ENCODE assay signal across 9 cellular contexts in genomic region chr17:81867952-81868673, GRCh38. TPM values are rescaled to one million over a fixed set of nuclear protein-coding genes. Genes with fewer than 3 reads are reported as not detected.
DNase-seq lines count a peak whose midpoint lies in the region; ATAC-seq and TF ChIP-seq lines count a peak whose summit lies in the region.
"Had no signal": no experiment of that assay in that cellular context is flagged by ENCODE, and none has a peak within 500 bp of the region (broad histone marks: within the 10 kb centered on the region; RNA-seq: fewer than 3 reads in every experiment).

No MANE protein-coding gene starts in this region.

- intact Hi-C loops in stomach (cut with DNase I; ENCODE audit: low total_unique reads) (no loop called here), posterior vena cava (cut with DNase I) (no loop called here)

- ATAC-seq in GM21390 (IDR thresholded peaks at IDR 0.05; ENCODE audit: unreplicated experiment), result no peak
- ATAC-seq: naive thymus-derived CD4-positive, alpha-beta T cell had no signal

- H3K4me1 ChIP-seq in stomach, result peaks cover 56 to 89% (median 85%) of the 10 kb centered on the region in 4 donors

- 34 to 47% (median 43%) methylated on average over 4 to 31 of the region's 31 CpGs for WGBS in stomach, 5 donors

- H3K4me1 Mint-ChIP-seq in activated CD4-positive, alpha-beta T cell treated with anti-CD3 and anti-CD28 coated beads, Interleukin-2, amount 10 ng/mL, durations not matched to agents 7 days and 5 days, result peaks cover 48% of the 10 kb centered on the region

- peaks cover 22 to 36% (median 35%) of the 10 kb centered on the region in 4 donors for H3K36me3 ChIP-seq in stomach

- POLR2A ChIA-PET in activated CD4-positive, alpha-beta T cell treated with anti-CD3 and anti-CD28 coated beads, Interleukin-2, amount 10 ng/mL, durations not matched to agents 7 days and 5 days (lab: Charles Lee), result no interaction called here

- H3K9me3 ChIP-seq in stomach, result no peaks in the 10 kb centered on the region

- peak overlapping the region; percentile 74 for H3K27ac Mint-ChIP-seq in activated CD4-positive, alpha-beta T cell treated with anti-CD3 and anti-CD28 coated beads, Interleukin-2, amount 10 ng/mL, durations not matched to agents 7 days and 5 days

- H3K36me3 Mint-ChIP-seq in activated CD4-positive, alpha-beta T cell treated with anti-CD3 and anti-CD28 coated beads, Interleukin-2, amount 10 ng/mL, durations not matched to agents 7 days and 5 days (ENCODE audit: low read depth), result peaks cover 33% of the 10 kb centered on the region

- peak overlapping the region; percentile 16 for H3K4me3 Mint-ChIP-seq in activated CD4-positive, alpha-beta T cell treated with anti-CD3 and anti-CD28 coated beads, Interleukin-2, amount 10 ng/mL, durations not matched to agents 7 days and 5 days

- DNase-seq in activated CD4-positive, alpha-beta T cell treated with anti-CD3 and anti-CD28 coated beads, Interleukin-2, amount 10 ng/mL, durations not matched to agents 7 days and 5 days, result no peak
- DNase-seq in activated CD4-positive, alpha-beta T cell treated with anti-CD3 and anti-CD28 coated beads, Interleukin-2, amount 50 U/mL, for 4 hours, result no peak
- DNase-seq in SW480 (ENCODE audit: low spot score) (peak; percentile 62), foreskin melanocyte (peak; percentile 15), stomach (no peak), Ammon's horn (ENCODE audit: low spot score) (no peak), posterior vena cava (ENCODE audit: low spot score) (no peak)

- TF ChIP-seq POLR2A in stomach (IDR thresholded peaks at IDR 0.05), result no peak

- peak overlapping the region; percentile 92 to 100 (median 98) for H3K27ac ChIP-seq in stomach

- TF ChIP-seq CTCF in stomach (IDR thresholded peaks at IDR 0.05), result no peak

- no peaks in the 10 kb centered on the region for H3K27me3 Mint-ChIP-seq in activated CD4-positive, alpha-beta T cell treated with anti-CD3 and anti-CD28 coated beads, Interleukin-2, amount 10 ng/mL, durations not matched to agents 7 days and 5 days
- H3K27me3 Mint-ChIP-seq: naive thymus-derived CD4-positive, alpha-beta T cell had no signal

- peak overlapping the region in 1 of 4 donors; percentile 98 for H3K4me3 ChIP-seq in stomach

- no peak for TF ChIP-seq EP300 in stomach (IDR thresholded peaks at IDR 0.05)

- CTCF ChIA-PET in activated CD4-positive, alpha-beta T cell treated with anti-CD3 and anti-CD28 coated beads, Interleukin-2, amount 10 ng/mL, durations not matched to agents 7 days and 5 days (lab: Charles Lee), result interaction anchor here (1.7 kb wide), 1 partner anchor 29 kb away, joined by 3 read pairs; no protein-coding TSS in a partner anchor

- no peaks in the 10 kb centered on the region for H3K27me3 ChIP-seq in stomach

- no peaks in the 10 kb centered on the region for H3K9me3 Mint-ChIP-seq in activated CD4-positive, alpha-beta T cell treated with anti-CD3 and anti-CD28 coated beads, Interleukin-2, amount 10 ng/mL, durations not matched to agents 7 days and 5 days

RNA-seq across cellular contexts. Expression of gene ARHGDIA, which starts 3.0 kb away (rescaled TPM):
- total RNA-seq in activated CD4-positive, alpha-beta T cell treated with anti-CD3 and anti-CD28 coated beads, Interleukin-2, amount 10 ng/mL, durations not matched to agents 7 days and 5 days, result 100 to 1,000 TPM; 654 to 714 TPM
- total RNA-seq in stomach, result 100 to 1,000 TPM in 3 of 5 donors, 10 to 100 TPM in 2; 57.1 to 435 (median 117) TPM
- polyA plus RNA-seq in stomach, result 100 to 1,000 TPM; 154 to 240 (median 212) TPM
- total RNA-seq in posterior vena cava, result 100 to 1,000 TPM; 375 to 421 TPM

RNA-seq across cellular contexts. Expression of gene P4HB, which starts 7.8 kb away (rescaled TPM):
- 100 to 1,000 TPM; 420 to 499 TPM for total RNA-seq in activated CD4-positive, alpha-beta T cell treated with anti-CD3 and anti-CD28 coated beads, Interleukin-2, amount 10 ng/mL, durations not matched to agents 7 days and 5 days
- total RNA-seq in stomach (1,000 to 10,000 TPM in 2 of 5 donors, 100 to 1,000 TPM in 3; 401 to 1,308 (median 815) TPM), posterior vena cava (100 to 1,000 TPM; 339 to 482 TPM)
- polyA plus RNA-seq in stomach, result 100 to 1,000 TPM; 426 to 709 (median 528) TPM

RNA-seq across cellular contexts. Expression of gene ALYREF, which starts 23.3 kb away (rescaled TPM):
- 100 to 1,000 TPM; 197 to 221 TPM for total RNA-seq in activated CD4-positive, alpha-beta T cell treated with anti-CD3 and anti-CD28 coated beads, Interleukin-2, amount 10 ng/mL, durations not matched to agents 7 days and 5 days
- total RNA-seq in stomach, result 100 to 1,000 TPM in 2 of 5 donors, 10 to 100 TPM in 2, 1 to 10 TPM in 1; 5.8 to 224 (median 90.1) TPM
- 10 to 100 TPM; 33.6 to 42.3 (median 36.8) TPM for polyA plus RNA-seq in stomach
- 10 to 100 TPM; 34.3 to 36.3 TPM for total RNA-seq in posterior vena cava

RNA-seq across cellular contexts. Expression of gene ANAPC11, which starts 23.4 kb away (rescaled TPM):
- total RNA-seq in activated CD4-positive, alpha-beta T cell treated with anti-CD3 and anti-CD28 coated beads, Interleukin-2, amount 10 ng/mL, durations not matched to agents 7 days and 5 days, result 10 to 100 TPM; 83.2 to 96.8 TPM
- total RNA-seq in stomach (100 to 1,000 TPM in 3 of 5 donors, 10 to 100 TPM in 2; 49.8 to 141 (median 108) TPM), posterior vena cava (10 to 100 TPM; 73.3 to 84.8 TPM)
- 100 to 1,000 TPM; 231 to 276 (median 257) TPM for polyA plus RNA-seq in stomach

RNA-seq across cellular contexts. Expression of gene PPP1R27, which starts 33.3 kb away (rescaled TPM):
- not detected for total RNA-seq in activated CD4-positive, alpha-beta T cell treated with anti-CD3 and anti-CD28 coated beads, Interleukin-2, amount 10 ng/mL, durations not matched to agents 7 days and 5 days
- total RNA-seq in stomach (not detected), posterior vena cava (not detected)
- 1 to 10 TPM in 1 of 3 donors, under 1 TPM in 1, not detected in 1; 0.58 to 2.0 TPM for polyA plus RNA-seq in stomach
- total RNA-seq: naive thymus-derived CD4-positive, alpha-beta T cell had no signal

Comparison
In these comparisons a context has a peak if more than half of its experiments do, and no peak if none do; other contexts are left out.
1. DNase-seq: peak in SW480 (single experiment) and foreskin melanocyte (single experiment); none in activated CD4-positive, alpha-beta T cell treated with anti-CD3 and anti-CD28 coated beads, Interleukin-2, amount 10 ng/mL, durations not matched to agents 7 days and 5 days (single experiment), activated CD4-positive, alpha-beta T cell treated with anti-CD3 and anti-CD28 coated beads, Interleukin-2, amount 50 U/mL, for 4 hours (0 of 2), stomach (single experiment), Ammon's horn (single experiment) and posterior vena cava (single experiment).